In the genomic region with DNA sequence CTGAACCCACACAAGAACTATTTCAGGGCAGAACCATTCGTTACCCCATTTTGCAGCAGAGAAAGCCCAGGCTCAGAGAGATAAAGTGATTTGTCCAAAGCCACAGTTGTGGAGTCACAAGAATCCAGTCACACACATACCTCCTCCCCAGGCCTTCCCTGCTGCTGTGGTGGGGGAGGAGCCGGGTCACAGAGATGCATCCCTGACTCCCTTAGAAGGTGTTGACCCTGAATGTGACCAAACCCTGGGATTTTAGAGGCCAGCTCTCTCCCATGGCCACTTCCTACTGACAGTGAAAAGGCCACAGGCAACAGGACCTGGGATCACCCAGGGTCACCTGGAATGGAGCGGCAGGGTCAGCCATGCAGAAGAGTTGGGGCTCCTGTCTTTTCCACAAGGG, we compare ENCODE assay signal across 15 cellular contexts. TPM values are rescaled to one million over a fixed set of nuclear protein-coding genes. Genes with fewer than 3 reads are reported as not detected.
DNase-seq lines count a peak whose midpoint lies in the region; ATAC-seq and TF ChIP-seq lines count a peak whose summit lies in the region.
"Had no signal": no experiment of that assay in that cellular context is flagged by ENCODE, and none has a peak within 500 bp of the region (broad histone marks: within the 10 kb centered on the region; RNA-seq: fewer than 3 reads in every experiment).

No MANE protein-coding gene starts in this region.

- no peaks in the 10 kb centered on the region for H3K9me3 Mint-ChIP-seq in CD14-positive monocyte
- no peaks in the 10 kb centered on the region for H3K9me3 Mint-ChIP-seq in activated CD8-positive, alpha-beta T cell treated with anti-CD3 and anti-CD28 coated beads, Interleukin-2, amount 10 ng/mL, durations not matched to agents 7 days and 5 days (ENCODE audit: insufficient read depth)

- H4K8ac ChIP-seq in mesendoderm (ENCODE audit: low read depth, low read length) = no peak overlapping the region

- no peak overlapping the region for H3K9ac ChIP-seq in mesendoderm (ENCODE audit: low read length)

- H3K4me3 ChIP-seq in mesendoderm (ENCODE audit: low read length) = no peak overlapping the region
- H3K4me3 ChIP-seq: sigmoid colon, stomach had no signal

- H3K4me2 ChIP-seq in mesendoderm (ENCODE audit: low read length) = no peak overlapping the region

- CTCF ChIA-PET in activated CD8-positive, alpha-beta T cell treated with anti-CD3 and anti-CD28 coated beads, Interleukin-2, amount 10 ng/mL, durations not matched to agents 7 days and 5 days (lab: Charles Lee) = interaction anchor here (1.1 to 3.8 kb wide), 6 partner anchors 19 to 848 kb away, joined by 3 to 21 read pairs (median 6); a partner anchor contains a TSS

- H3K18ac ChIP-seq in mesendoderm (ENCODE audit: low read length) = no peak overlapping the region

- H2BK15ac ChIP-seq in mesendoderm (replicated peaks; ENCODE audit: low read depth) = no peak overlapping the region

- H3K27ac Mint-ChIP-seq in CD14-positive monocyte = peak overlapping the region in 4 of 7 donors; percentile 46 to 94 (median 48)
- H3K27ac Mint-ChIP-seq in activated CD8-positive, alpha-beta T cell treated with anti-CD3 and anti-CD28 coated beads, Interleukin-2, amount 10 ng/mL, durations not matched to agents 7 days and 5 days = peak overlapping the region; percentile 94

- no peak for DNase-seq in CD14-positive monocyte (ENCODE audit: low spot score)
- DNase-seq in activated CD8-positive, alpha-beta T cell treated with anti-CD3 and anti-CD28 coated beads, Interleukin-2, amount 10 ng/mL, durations not matched to agents 7 days and 5 days = no peak
- peak; percentile 41 for DNase-seq in mesendoderm
- DNase-seq in erythroblast (lab: John Stamatoyannopoulos, UW) = no peak
- DNase-seq in HCEC 1CT = no peak
- DNase-seq: BE2C, EL, NCI-H1694, NCI-H774, SHP77 treated with DMSO at 0.1 percent for 48 hours, sigmoid colon, stomach had no signal

- H3K4ac ChIP-seq in mesendoderm (ENCODE audit: low read depth, low read length) = no peak overlapping the region

- intact Hi-C loops in CD14-positive monocyte (cut with micrococcal nuclease) = loop anchor here in 1 of 2 donors (5.0 kb wide), 1 partner anchor 213 kb away; no protein-coding TSS in a partner anchor

- H3K36me3 ChIP-seq in mesendoderm (ENCODE audit: control insufficient read depth, insufficient read depth, low read length) = no peaks in the 10 kb centered on the region
- H3K36me3 ChIP-seq: BE2C had no signal

- no peak overlapping the region for H2BK5ac ChIP-seq in mesendoderm (ENCODE audit: low read length)

- no peak overlapping the region for H3K4me3 Mint-ChIP-seq in CD14-positive monocyte
- H3K4me3 Mint-ChIP-seq in activated CD8-positive, alpha-beta T cell treated with anti-CD3 and anti-CD28 coated beads, Interleukin-2, amount 10 ng/mL, durations not matched to agents 7 days and 5 days = peak overlapping the region; percentile 44

- peaks cover 27% of the 10 kb centered on the region for H3K4me1 Mint-ChIP-seq in CD14-positive monocyte
- H3K4me1 Mint-ChIP-seq in activated CD8-positive, alpha-beta T cell treated with anti-CD3 and anti-CD28 coated beads, Interleukin-2, amount 10 ng/mL, durations not matched to agents 7 days and 5 days (ENCODE audit: low read depth) = peaks cover 57% of the 10 kb centered on the region

- H4K5ac ChIP-seq in mesendoderm (ENCODE audit: low read length) = no peak overlapping the region

- no peaks in the 10 kb centered on the region for H3K79me1 ChIP-seq in mesendoderm (ENCODE audit: low read length)

- no peak overlapping the region for H3K27ac ChIP-seq in mesendoderm (ENCODE audit: low read depth, low read length)
- H3K27ac ChIP-seq: sigmoid colon had no signal

- peaks cover 1 to 2% (median 2%) of the 10 kb centered on the region in 3 donors for H3K27me3 Mint-ChIP-seq in CD14-positive monocyte (ENCODE audit: low read depth in 3 of 3)
- no peaks in the 10 kb centered on the region for H3K27me3 Mint-ChIP-seq in activated CD8-positive, alpha-beta T cell treated with anti-CD3 and anti-CD28 coated beads, Interleukin-2, amount 10 ng/mL, durations not matched to agents 7 days and 5 days (ENCODE audit: low read depth)

- H2AK5ac ChIP-seq in mesendoderm (ENCODE audit: low read length) = no peak overlapping the region

- H3K4me1 ChIP-seq in mesendoderm (ENCODE audit: control insufficient read depth, low read depth, low read length) = no peaks in the 10 kb centered on the region

- no peak for TF ChIP-seq CTCF in CD14-positive monocyte (IDR thresholded peaks at IDR 0.05)

- ATAC-seq in HG02642 (IDR thresholded peaks at IDR 0.05; ENCODE audit: poor library complexity, unreplicated experiment) (peak; percentile 6), HG03025 (IDR thresholded peaks at IDR 0.05; ENCODE audit: low FRiP score, unreplicated experiment) (no peak), HG03520 (IDR thresholded peaks at IDR 0.05; ENCODE audit: unreplicated experiment) (no peak)
- no peak for ATAC-seq in activated CD8-positive, alpha-beta T cell treated with anti-CD3 and anti-CD28 coated beads, Interleukin-2, amount 10 ng/mL, durations not matched to agents 7 days and 5 days

- H3K23ac ChIP-seq in mesendoderm (ENCODE audit: low read length) = no peak overlapping the region

- no peaks in the 10 kb centered on the region for H3K27me3 ChIP-seq in mesendoderm (ENCODE audit: insufficient read depth, low read length, poor library complexity)
- H3K27me3 ChIP-seq: BE2C, sigmoid colon, stomach had no signal

- POLR2A ChIA-PET in activated CD8-positive, alpha-beta T cell treated with anti-CD3 and anti-CD28 coated beads, Interleukin-2, amount 10 ng/mL, durations not matched to agents 7 days and 5 days (lab: Charles Lee) = interaction anchor here (1.5 kb wide), 1 partner anchor 134 kb away, joined by 4 read pairs; a partner anchor contains a TSS

- H3K56ac ChIP-seq in mesendoderm (ENCODE audit: low read length) = no peak overlapping the region

- no peaks in the 10 kb centered on the region for H3K79me2 ChIP-seq in mesendoderm (ENCODE audit: control insufficient read depth, insufficient read depth, low read length)

- WGBS in mesendoderm (ENCODE audit: extremely low coverage, insufficient coverage, low lambda C conversion rate) = no CpG with 5 or more reads among the region's 3 CpGs

- H2BK120ac ChIP-seq in mesendoderm (ENCODE audit: low read depth, low read length) = no peak overlapping the region

- no peak for TF ChIP-seq POLR2A in erythroblast (IDR thresholded peaks at IDR 0.05; ENCODE audit: low read length)

- peaks cover 29 to 34% of the 10 kb centered on the region in 2 donors for H3K36me3 Mint-ChIP-seq in CD14-positive monocyte
- peaks cover 43% of the 10 kb centered on the region for H3K36me3 Mint-ChIP-seq in activated CD8-positive, alpha-beta T cell treated with anti-CD3 and anti-CD28 coated beads, Interleukin-2, amount 10 ng/mL, durations not matched to agents 7 days and 5 days (ENCODE audit: low read depth)

RNA-seq across cellular contexts. Expression of a gene that starts 48.6 kb away (rescaled TPM):
- 10 to 100 TPM in 1 of 2 donors, 1 to 10 TPM in 1; 7.1 to 10.0 TPM for polyA plus RNA-seq in CD14-positive monocyte
- 10 to 100 TPM; 86.7 to 93.2 TPM for total RNA-seq in activated CD8-positive, alpha-beta T cell treated with anti-CD3 and anti-CD28 coated beads, Interleukin-2, amount 10 ng/mL, durations not matched to agents 7 days and 5 days
- polyA plus RNA-seq in mesendoderm (2013, experiment 1 of 2) = 58.2 TPM
- polyA plus RNA-seq in mesendoderm (2013, experiment 2 of 2) = 60.2 TPM
